Comparison of ENCODE assay signal across 1 cellular context in the genomic region with DNA sequence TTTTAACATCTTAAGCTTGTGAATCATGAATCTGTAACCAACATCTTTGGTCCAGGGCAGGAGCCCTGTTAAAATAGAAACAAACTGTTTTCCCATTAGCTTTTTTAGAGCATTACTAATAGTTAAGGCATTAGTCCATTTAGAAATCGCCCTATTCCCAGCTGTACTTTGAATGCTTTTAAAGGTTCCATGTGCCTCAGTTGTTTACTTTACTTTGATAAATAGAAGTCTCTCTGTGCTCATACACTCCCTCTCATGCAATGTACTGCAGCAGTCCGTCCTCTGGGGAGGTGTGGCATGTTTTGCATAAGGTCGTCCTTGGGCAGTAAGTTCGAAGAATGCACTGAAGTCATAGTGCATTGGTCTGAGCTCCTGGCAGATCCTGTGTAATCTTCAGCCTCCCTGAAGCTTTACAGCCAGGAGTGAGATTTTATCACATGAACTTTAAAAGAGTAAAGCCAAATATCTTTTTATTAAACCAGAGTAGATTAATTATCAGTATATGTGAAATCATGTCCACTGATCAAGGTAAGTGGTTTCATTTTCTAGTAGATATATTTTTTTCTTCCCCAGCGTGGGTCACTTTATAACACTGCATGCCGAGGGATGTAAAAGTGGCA.
TF ChIP-seq lines count a peak whose summit lies in the region.

No MANE protein-coding gene starts in this region.

TF ChIP-seq in HepG2, 621 proteins besides CTCF, POLR2A, EP300 and RAD21 (continued from another document and continues in another):
- TF ChIP-seq, protein P1, sequence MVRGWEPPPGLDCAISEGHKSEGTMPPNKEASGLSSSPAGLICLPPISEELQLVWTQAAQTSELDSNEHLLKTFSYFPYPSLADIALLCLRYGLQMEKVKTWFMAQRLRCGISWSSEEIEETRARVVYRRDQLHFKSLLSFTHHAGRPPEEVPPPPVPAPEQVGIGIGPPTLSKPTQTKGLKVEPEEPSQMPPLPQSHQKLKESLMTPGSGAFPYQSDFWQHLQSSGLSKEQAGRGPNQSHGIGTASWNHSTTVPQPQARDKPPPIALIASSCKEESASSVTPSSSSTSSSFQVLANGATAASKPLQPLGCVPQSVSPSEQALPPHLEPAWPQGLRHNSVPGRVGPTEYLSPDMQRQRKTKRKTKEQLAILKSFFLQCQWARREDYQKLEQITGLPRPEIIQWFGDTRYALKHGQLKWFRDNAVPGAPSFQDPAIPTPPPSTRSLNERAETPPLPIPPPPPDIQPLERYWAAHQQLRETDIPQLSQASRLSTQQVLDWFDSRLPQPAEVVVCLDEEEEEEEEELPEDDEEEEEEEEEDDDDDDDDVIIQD (CRISPR knock-in tag; IDR thresholded peaks at IDR 0.05; ENCODE audit: low read depth) = peak; percentile 90
- TF ChIP-seq POLR2G (IDR thresholded peaks at IDR 0.05; ENCODE audit: low read depth, low read length) = peak; percentile 45; the same call in 1 of the 2 replicates
- peak; percentile 66; the same call in 1 of the 2 replicates for TF ChIP-seq ZNF792 (CRISPR knock-in tag; IDR thresholded peaks at IDR 0.05)
- peak; percentile 81; the same call in 1 of the 2 replicates for TF ChIP-seq RXRB (CRISPR knock-in tag; IDR thresholded peaks at IDR 0.05; ENCODE audit: borderline replicate concordance)
- no peak for TF ChIP-seq SNAPC2 (CRISPR knock-in tag; IDR thresholded peaks at IDR 0.05)
- TF ChIP-seq ZFP62 (CRISPR knock-in tag; IDR thresholded peaks at IDR 0.05) = no peak
- TF ChIP-seq ISL2 (CRISPR knock-in tag; IDR thresholded peaks at IDR 0.05) = peak; percentile 62
- TF ChIP-seq TBX2 (CRISPR knock-in tag; IDR thresholded peaks at IDR 0.05; ENCODE audit: borderline replicate concordance) = peak; percentile 67; the same call in 1 of the 2 replicates
- TF ChIP-seq SIN3B (IDR thresholded peaks at IDR 0.05; ENCODE audit: low read length) = 0 out of 2 replicates have a peak, but pooled peaks have one; percentile 38
- TF ChIP-seq, protein P2, sequence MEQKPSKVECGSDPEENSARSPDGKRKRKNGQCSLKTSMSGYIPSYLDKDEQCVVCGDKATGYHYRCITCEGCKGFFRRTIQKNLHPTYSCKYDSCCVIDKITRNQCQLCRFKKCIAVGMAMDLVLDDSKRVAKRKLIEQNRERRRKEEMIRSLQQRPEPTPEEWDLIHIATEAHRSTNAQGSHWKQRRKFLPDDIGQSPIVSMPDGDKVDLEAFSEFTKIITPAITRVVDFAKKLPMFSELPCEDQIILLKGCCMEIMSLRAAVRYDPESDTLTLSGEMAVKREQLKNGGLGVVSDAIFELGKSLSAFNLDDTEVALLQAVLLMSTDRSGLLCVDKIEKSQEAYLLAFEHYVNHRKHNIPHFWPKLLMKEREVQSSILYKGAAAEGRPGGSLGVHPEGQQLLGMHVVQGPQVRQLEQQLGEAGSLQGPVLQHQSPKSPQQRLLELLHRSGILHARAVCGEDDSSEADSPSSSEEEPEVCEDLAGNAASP (CRISPR knock-in tag; IDR thresholded peaks at IDR 0.05; ENCODE audit: borderline replicate concordance) = peak; percentile 68; the same call in 1 of the 2 replicates
- TF ChIP-seq PHF21A (CRISPR knock-in tag; IDR thresholded peaks at IDR 0.05) = peak; percentile 85
- no peak for TF ChIP-seq NFKB2 (CRISPR knock-in tag; IDR thresholded peaks at IDR 0.05; ENCODE audit: borderline replicate concordance)
- TF ChIP-seq, protein P3, sequence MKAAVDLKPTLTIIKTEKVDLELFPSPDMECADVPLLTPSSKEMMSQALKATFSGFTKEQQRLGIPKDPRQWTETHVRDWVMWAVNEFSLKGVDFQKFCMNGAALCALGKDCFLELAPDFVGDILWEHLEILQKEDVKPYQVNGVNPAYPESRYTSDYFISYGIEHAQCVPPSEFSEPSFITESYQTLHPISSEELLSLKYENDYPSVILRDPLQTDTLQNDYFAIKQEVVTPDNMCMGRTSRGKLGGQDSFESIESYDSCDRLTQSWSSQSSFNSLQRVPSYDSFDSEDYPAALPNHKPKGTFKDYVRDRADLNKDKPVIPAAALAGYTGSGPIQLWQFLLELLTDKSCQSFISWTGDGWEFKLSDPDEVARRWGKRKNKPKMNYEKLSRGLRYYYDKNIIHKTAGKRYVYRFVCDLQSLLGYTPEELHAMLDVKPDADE (CRISPR knock-in tag; IDR thresholded peaks at IDR 0.05) = no peak
- TF ChIP-seq, protein P4, sequence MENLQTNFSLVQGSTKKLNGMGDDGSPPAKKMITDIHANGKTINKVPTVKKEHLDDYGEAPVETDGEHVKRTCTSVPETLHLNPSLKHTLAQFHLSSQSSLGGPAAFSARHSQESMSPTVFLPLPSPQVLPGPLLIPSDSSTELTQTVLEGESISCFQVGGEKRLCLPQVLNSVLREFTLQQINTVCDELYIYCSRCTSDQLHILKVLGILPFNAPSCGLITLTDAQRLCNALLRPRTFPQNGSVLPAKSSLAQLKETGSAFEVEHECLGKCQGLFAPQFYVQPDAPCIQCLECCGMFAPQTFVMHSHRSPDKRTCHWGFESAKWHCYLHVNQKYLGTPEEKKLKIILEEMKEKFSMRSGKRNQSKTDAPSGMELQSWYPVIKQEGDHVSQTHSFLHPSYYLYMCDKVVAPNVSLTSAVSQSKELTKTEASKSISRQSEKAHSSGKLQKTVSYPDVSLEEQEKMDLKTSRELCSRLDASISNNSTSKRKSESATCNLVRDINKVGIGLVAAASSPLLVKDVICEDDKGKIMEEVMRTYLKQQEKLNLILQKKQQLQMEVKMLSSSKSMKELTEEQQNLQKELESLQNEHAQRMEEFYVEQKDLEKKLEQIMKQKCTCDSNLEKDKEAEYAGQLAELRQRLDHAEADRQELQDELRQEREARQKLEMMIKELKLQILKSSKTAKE (CRISPR knock-in tag; IDR thresholded peaks at IDR 0.05; ENCODE audit: borderline replicate concordance) = peak; percentile 41; the same call in 1 of the 2 replicates
- TF ChIP-seq ESRRA (CRISPR knock-in tag; IDR thresholded peaks at IDR 0.05; ENCODE audit: low read depth) = 0 out of 2 replicates have a peak, but pooled peaks have one; percentile 63
- no peak for TF ChIP-seq ZSCAN25 (CRISPR knock-in tag; IDR thresholded peaks at IDR 0.05)
- 0 out of 2 replicates have a peak, but pooled peaks have one; percentile 45 for TF ChIP-seq HHEX (CRISPR knock-in tag; IDR thresholded peaks at IDR 0.05)
- no peak for TF ChIP-seq ZSCAN31 (CRISPR knock-in tag; IDR thresholded peaks at IDR 0.05; ENCODE audit: low read depth)
- peak; percentile 87 for TF ChIP-seq BCL6 (CRISPR knock-in tag; IDR thresholded peaks at IDR 0.05)
- TF ChIP-seq NONO (IDR thresholded peaks at IDR 0.05) = no peak
- peak; percentile 47; the same call in 1 of the 2 replicates for TF ChIP-seq NONO (CRISPR knock-in tag; conservative IDR thresholded peaks at IDR 0.05)
- TF ChIP-seq ZNF337 (CRISPR knock-in tag; IDR thresholded peaks at IDR 0.05; ENCODE audit: borderline replicate concordance, low read depth) = no peak
- TF ChIP-seq, protein P5, sequence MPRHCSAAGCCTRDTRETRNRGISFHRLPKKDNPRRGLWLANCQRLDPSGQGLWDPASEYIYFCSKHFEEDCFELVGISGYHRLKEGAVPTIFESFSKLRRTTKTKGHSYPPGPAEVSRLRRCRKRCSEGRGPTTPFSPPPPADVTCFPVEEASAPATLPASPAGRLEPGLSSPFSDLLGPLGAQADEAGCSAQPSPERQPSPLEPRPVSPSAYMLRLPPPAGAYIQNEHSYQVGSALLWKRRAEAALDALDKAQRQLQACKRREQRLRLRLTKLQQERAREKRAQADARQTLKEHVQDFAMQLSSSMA (CRISPR knock-in tag; IDR thresholded peaks at IDR 0.05) = no peak
- TF ChIP-seq, protein P6, sequence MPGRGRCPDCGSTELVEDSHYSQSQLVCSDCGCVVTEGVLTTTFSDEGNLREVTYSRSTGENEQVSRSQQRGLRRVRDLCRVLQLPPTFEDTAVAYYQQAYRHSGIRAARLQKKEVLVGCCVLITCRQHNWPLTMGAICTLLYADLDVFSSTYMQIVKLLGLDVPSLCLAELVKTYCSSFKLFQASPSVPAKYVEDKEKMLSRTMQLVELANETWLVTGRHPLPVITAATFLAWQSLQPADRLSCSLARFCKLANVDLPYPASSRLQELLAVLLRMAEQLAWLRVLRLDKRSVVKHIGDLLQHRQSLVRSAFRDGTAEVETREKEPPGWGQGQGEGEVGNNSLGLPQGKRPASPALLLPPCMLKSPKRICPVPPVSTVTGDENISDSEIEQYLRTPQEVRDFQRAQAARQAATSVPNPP (CRISPR knock-in tag; IDR thresholded peaks at IDR 0.05) = no peak
- TF ChIP-seq, protein P7, sequence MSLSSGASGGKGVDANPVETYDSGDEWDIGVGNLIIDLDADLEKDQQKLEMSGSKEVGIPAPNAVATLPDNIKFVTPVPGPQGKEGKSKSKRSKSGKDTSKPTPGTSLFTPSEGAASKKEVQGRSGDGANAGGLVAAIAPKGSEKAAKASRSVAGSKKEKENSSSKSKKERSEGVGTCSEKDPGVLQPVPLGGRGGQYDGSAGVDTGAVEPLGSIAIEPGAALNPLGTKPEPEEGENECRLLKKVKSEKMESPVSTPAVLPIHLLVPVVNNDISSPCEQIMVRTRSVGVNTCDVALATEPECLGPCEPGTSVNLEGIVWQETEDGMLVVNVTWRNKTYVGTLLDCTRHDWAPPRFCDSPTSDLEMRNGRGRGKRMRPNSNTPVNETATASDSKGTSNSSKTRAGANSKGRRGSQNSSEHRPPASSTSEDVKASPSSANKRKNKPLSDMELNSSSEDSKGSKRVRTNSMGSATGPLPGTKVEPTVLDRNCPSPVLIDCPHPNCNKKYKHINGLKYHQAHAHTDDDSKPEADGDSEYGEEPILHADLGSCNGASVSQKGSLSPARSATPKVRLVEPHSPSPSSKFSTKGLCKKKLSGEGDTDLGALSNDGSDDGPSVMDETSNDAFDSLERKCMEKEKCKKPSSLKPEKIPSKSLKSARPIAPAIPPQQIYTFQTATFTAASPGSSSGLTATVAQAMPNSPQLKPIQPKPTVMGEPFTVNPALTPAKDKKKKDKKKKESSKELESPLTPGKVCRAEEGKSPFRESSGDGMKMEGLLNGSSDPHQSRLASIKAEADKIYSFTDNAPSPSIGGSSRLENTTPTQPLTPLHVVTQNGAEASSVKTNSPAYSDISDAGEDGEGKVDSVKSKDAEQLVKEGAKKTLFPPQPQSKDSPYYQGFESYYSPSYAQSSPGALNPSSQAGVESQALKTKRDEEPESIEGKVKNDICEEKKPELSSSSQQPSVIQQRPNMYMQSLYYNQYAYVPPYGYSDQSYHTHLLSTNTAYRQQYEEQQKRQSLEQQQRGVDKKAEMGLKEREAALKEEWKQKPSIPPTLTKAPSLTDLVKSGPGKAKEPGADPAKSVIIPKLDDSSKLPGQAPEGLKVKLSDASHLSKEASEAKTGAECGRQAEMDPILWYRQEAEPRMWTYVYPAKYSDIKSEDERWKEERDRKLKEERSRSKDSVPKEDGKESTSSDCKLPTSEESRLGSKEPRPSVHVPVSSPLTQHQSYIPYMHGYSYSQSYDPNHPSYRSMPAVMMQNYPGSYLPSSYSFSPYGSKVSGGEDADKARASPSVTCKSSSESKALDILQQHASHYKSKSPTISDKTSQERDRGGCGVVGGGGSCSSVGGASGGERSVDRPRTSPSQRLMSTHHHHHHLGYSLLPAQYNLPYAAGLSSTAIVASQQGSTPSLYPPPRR (CRISPR knock-in tag; IDR thresholded peaks at IDR 0.05; ENCODE audit: borderline replicate concordance) = peak; percentile 68; the same call in 1 of the 2 replicates
- TF ChIP-seq TCF7L2 (IDR thresholded peaks at IDR 0.05; ENCODE audit: low read depth, low read length) = no peak
- TF ChIP-seq SRY (CRISPR knock-in tag; IDR thresholded peaks at IDR 0.05) = no peak
- no peak for TF ChIP-seq ATM (IDR thresholded peaks at IDR 0.05; ENCODE audit: borderline replicate concordance)
- TF ChIP-seq, protein P8, sequence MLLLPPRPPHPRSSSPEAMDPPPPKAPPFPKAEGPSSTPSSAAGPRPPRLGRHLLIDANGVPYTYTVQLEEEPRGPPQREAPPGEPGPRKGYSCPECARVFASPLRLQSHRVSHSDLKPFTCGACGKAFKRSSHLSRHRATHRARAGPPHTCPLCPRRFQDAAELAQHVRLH (CRISPR knock-in tag; IDR thresholded peaks at IDR 0.05; ENCODE audit: borderline replicate concordance, low read depth) = 0 out of 2 replicates have a peak, but pooled peaks have one; percentile 37
- TF ChIP-seq, protein P9, sequence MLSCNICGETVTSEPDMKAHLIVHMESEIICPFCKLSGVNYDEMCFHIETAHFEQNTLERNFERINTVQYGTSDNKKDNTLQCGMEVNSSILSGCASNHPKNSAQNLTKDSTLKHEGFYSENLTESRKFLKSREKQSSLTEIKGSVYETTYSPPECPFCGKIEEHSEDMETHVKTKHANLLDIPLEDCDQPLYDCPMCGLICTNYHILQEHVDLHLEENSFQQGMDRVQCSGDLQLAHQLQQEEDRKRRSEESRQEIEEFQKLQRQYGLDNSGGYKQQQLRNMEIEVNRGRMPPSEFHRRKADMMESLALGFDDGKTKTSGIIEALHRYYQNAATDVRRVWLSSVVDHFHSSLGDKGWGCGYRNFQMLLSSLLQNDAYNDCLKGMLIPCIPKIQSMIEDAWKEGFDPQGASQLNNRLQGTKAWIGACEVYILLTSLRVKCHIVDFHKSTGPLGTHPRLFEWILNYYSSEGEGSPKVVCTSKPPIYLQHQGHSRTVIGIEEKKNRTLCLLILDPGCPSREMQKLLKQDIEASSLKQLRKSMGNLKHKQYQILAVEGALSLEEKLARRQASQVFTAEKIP (CRISPR knock-in tag; IDR thresholded peaks at IDR 0.05; ENCODE audit: borderline replicate concordance) = no peak
- peak; percentile 77 for TF ChIP-seq NCOA2 (CRISPR knock-in tag; IDR thresholded peaks at IDR 0.05)
- peak; percentile 62; the same call in 1 of the 2 replicates for TF ChIP-seq SPEN (CRISPR knock-in tag; IDR thresholded peaks at IDR 0.05; ENCODE audit: low read depth)
- TF ChIP-seq, protein P10, sequence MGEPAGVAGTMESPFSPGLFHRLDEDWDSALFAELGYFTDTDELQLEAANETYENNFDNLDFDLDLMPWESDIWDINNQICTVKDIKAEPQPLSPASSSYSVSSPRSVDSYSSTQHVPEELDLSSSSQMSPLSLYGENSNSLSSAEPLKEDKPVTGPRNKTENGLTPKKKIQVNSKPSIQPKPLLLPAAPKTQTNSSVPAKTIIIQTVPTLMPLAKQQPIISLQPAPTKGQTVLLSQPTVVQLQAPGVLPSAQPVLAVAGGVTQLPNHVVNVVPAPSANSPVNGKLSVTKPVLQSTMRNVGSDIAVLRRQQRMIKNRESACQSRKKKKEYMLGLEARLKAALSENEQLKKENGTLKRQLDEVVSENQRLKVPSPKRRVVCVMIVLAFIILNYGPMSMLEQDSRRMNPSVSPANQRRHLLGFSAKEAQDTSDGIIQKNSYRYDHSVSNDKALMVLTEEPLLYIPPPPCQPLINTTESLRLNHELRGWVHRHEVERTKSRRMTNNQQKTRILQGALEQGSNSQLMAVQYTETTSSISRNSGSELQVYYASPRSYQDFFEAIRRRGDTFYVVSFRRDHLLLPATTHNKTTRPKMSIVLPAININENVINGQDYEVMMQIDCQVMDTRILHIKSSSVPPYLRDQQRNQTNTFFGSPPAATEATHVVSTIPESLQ (CRISPR knock-in tag; conservative IDR thresholded peaks at IDR 0.05) = no peak
- TF ChIP-seq IKZF4 (CRISPR knock-in tag; IDR thresholded peaks at IDR 0.05; ENCODE audit: borderline replicate concordance, low read depth, not compliant biosample characterization) = no peak
- TF ChIP-seq MED1 (CRISPR knock-in tag; IDR thresholded peaks at IDR 0.05) = peak; percentile 82
- TF ChIP-seq ZNF331 (CRISPR knock-in tag; IDR thresholded peaks at IDR 0.05) = peak; percentile 62
- TF ChIP-seq GZF1 (CRISPR knock-in tag; IDR thresholded peaks at IDR 0.05) = no peak
- TF ChIP-seq ZNF547 (CRISPR knock-in tag; IDR thresholded peaks at IDR 0.05) = no peak
- peak; percentile 74; the same call in 1 of the 3 replicates for TF ChIP-seq MXI1 (IDR thresholded peaks at IDR 0.05; ENCODE audit: borderline replicate concordance, low read depth, low read length)
- TF ChIP-seq, protein P11, sequence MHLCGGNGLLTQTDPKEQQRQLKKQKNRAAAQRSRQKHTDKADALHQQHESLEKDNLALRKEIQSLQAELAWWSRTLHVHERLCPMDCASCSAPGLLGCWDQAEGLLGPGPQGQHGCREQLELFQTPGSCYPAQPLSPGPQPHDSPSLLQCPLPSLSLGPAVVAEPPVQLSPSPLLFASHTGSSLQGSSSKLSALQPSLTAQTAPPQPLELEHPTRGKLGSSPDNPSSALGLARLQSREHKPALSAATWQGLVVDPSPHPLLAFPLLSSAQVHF (CRISPR knock-in tag; IDR thresholded peaks at IDR 0.05) = no peak
